8 cellular contexts compared by ENCODE assay signal in genomic region chr13:61954092-61954491, GRCh38.
DNase-seq lines count a peak whose midpoint lies in the region; ATAC-seq and TF ChIP-seq lines count a peak whose summit lies in the region.

No MANE protein-coding gene starts in this region.

- intact Hi-C loops in aorta (cut with DNase I) = no loop called here
- intact Hi-C loops in activated naive CD4-positive, alpha-beta T cell treated with anti-CD3 and anti-CD28 coated beads for 36 hours (cut with micrococcal nuclease) = no loop called here

- no peak for ATAC-seq in aorta (ENCODE audit: low FRiP score)

- H3K79me2 ChIP-seq in Loucy (ENCODE audit: insufficient read depth, low read length) = no peaks in the 10 kb centered on the region

- no peaks in the 10 kb centered on the region for H3K9me3 ChIP-seq in Loucy (ENCODE audit: insufficient read depth, low read depth, low read length)
- no peaks in the 10 kb centered on the region for H3K9me3 ChIP-seq in SK-N-MC (ENCODE audit: low read depth, low read length)
- H3K9me3 ChIP-seq in aorta (ENCODE audit: control insufficient read depth, low read length) = no peaks in the 10 kb centered on the region

- H3K9ac ChIP-seq in Loucy (ENCODE audit: low read depth, low read length, poor library complexity, severe bottlenecking) (no peak overlapping the region), SK-N-MC (ENCODE audit: insufficient read length) (no peak overlapping the region)

- no peaks in the 10 kb centered on the region for H4K20me1 ChIP-seq in Loucy (ENCODE audit: insufficient read depth, low read length, poor library complexity, severe bottlenecking)

- no peaks in the 10 kb centered on the region for H3K9me2 ChIP-seq in Loucy (replicated peaks; ENCODE audit: low read depth, low read length)

- H3K4me1 Mint-ChIP-seq in activated naive CD4-positive, alpha-beta T cell treated with anti-CD3 and anti-CD28 coated beads for 36 hours (ENCODE audit: low read depth) = no peaks in the 10 kb centered on the region

- H3K4me2 ChIP-seq in Loucy (ENCODE audit: low read depth, low read length, poor library complexity, severe bottlenecking) = no peak overlapping the region

- peak; percentile 72 for TF ChIP-seq CTCF in Loucy (conservative IDR thresholded peaks at IDR 0.05; ENCODE audit: low read length)

- H3K4me3 ChIP-seq in Loucy (ENCODE audit: low read length, poor library complexity, severe bottlenecking) = no peak overlapping the region
- no peak overlapping the region for H3K4me3 ChIP-seq in SK-N-MC
- no peak overlapping the region for H3K4me3 ChIP-seq in aorta (ENCODE audit: low read length in 2 of 2)

- H3K27me3 Mint-ChIP-seq in activated naive CD4-positive, alpha-beta T cell treated with anti-CD3 and anti-CD28 coated beads for 36 hours (ENCODE audit: low read depth) = no peaks in the 10 kb centered on the region

- H3K36me3 ChIP-seq in Loucy (ENCODE audit: insufficient read depth, low read length) (no peaks in the 10 kb centered on the region), SK-N-MC (ENCODE audit: insufficient read depth, low read length) (no peaks in the 10 kb centered on the region), aorta (ENCODE audit: control insufficient read depth in 1 of 2, insufficient read depth in 2 of 2, low read length in 1 of 2) (no peaks in the 10 kb centered on the region)

- no peaks in the 10 kb centered on the region for H3K36me3 Mint-ChIP-seq in activated naive CD4-positive, alpha-beta T cell treated with anti-CD3 and anti-CD28 coated beads for 36 hours (ENCODE audit: low read depth)

- H3K27ac Mint-ChIP-seq in activated naive CD4-positive, alpha-beta T cell treated with anti-CD3 and anti-CD28 coated beads for 36 hours = no peak overlapping the region

- no peaks in the 10 kb centered on the region for H3K9me3 Mint-ChIP-seq in activated naive CD4-positive, alpha-beta T cell treated with anti-CD3 and anti-CD28 coated beads for 36 hours

- no peak overlapping the region; the same call in 1 of the 2 replicates for H2AFZ ChIP-seq in Loucy (ENCODE audit: low read length)

- peaks cover 5% of the 10 kb centered on the region for H3K4me1 ChIP-seq in Loucy (ENCODE audit: insufficient read depth, low read length, poor library complexity, severe bottlenecking)
- H3K4me1 ChIP-seq in aorta (ENCODE audit: control insufficient read depth in 1 of 2, insufficient read depth in 2 of 2, low read length in 2 of 2) = no peaks in the 10 kb centered on the region

- WGBS in aorta, 2 donors = 5 to 9% methylated on average over 3 of the region's 3 CpGs

- H3K27me3 ChIP-seq in Loucy (ENCODE audit: insufficient read depth, low read length, poor library complexity, severe bottlenecking) (no peaks in the 10 kb centered on the region), aorta (ENCODE audit: control insufficient read depth in 1 of 2, insufficient read depth in 2 of 2, low read length in 1 of 2) (no peaks in the 10 kb centered on the region)

- H3K4me3 Mint-ChIP-seq in activated naive CD4-positive, alpha-beta T cell treated with anti-CD3 and anti-CD28 coated beads for 36 hours = no peak overlapping the region

- CTCF ChIA-PET in activated naive CD4-positive, alpha-beta T cell treated with anti-CD3 and anti-CD28 coated beads for 36 hours (lab: Charles Lee) = no interaction called here

- H3F3A ChIP-seq in Loucy (ENCODE audit: low read depth) = no peaks in the 10 kb centered on the region

- DNase-seq in CMK (ENCODE audit: low read depth) = peak; percentile 33
- DNase-seq in SK-N-MC (ENCODE audit: low read depth, low spot score) = peak; percentile 72
- DNase-seq in iPS-NIHi11 (ENCODE audit: low spot score) = peak; percentile 24
- no peak for DNase-seq in aorta
- no peak for DNase-seq in AG08396 (ENCODE audit: low spot score)
- DNase-seq in DMS153 treated with DMSO at 0.1 percent for 48 hours (lab: John Stamatoyannopoulos, UW; ENCODE audit: unreplicated experiment) = no peak
- no peak for DNase-seq in activated naive CD4-positive, alpha-beta T cell treated with anti-CD3 and anti-CD28 coated beads for 36 hours

- H3K27ac ChIP-seq in SK-N-MC = no peak overlapping the region
- H3K27ac ChIP-seq in aorta (ENCODE audit: low read depth in 1 of 2, low read length in 2 of 2) = no peak overlapping the region

Comparison
In these comparisons a context has a peak if more than half of its experiments do, and no peak if none do; other contexts are left out.
1. DNase-seq: peak in CMK (single experiment), SK-N-MC (single experiment) and iPS-NIHi11 (single experiment); none in aorta (0 of 2), AG08396 (single experiment), DMS153 treated with DMSO at 0.1 percent for 48 hours (single experiment) and activated naive CD4-positive, alpha-beta T cell treated with anti-CD3 and anti-CD28 coated beads for 36 hours (single experiment).